Comparison of ENCODE assay signal across 11 cellular contexts in genomic region chrX:96721398-96721797, GRCh38.
DNase-seq lines count a peak whose midpoint lies in the region; ATAC-seq and TF ChIP-seq lines count a peak whose summit lies in the region.
"Had no signal": no experiment of that assay in that cellular context is flagged by ENCODE, and none has a peak within 500 bp of the region (broad histone marks: within the 10 kb centered on the region; RNA-seq: fewer than 3 reads in every experiment).

No MANE protein-coding gene starts in this region.

- H3K9ac ChIP-seq in OCI-LY3 (ENCODE audit: low read length): no peak overlapping the region
- H3K9ac ChIP-seq: BLaER1 had no signal

- H3K4me1 ChIP-seq in OCI-LY3 (ENCODE audit: low read length): peaks cover 26% of the 10 kb centered on the region
- H3K4me1 ChIP-seq: BLaER1, thyroid gland had no signal

- no peak for TF ChIP-seq CTCF in GM12864 (IDR thresholded peaks at IDR 0.05; ENCODE audit: low read depth, low read length, missing control alignments)
- TF ChIP-seq CTCF in OCI-LY3 (IDR thresholded peaks at IDR 0.05; ENCODE audit: low read depth, low read length): no peak

- CTCF ChIA-PET in activated naive CD4-positive, alpha-beta T cell treated with anti-CD3 and anti-CD28 coated beads, Interleukin-2, amount 10 ng/mL, durations not matched to agents 7 days and 5 days (lab: Charles Lee): no interaction called here

- ATAC-seq in GM19452 (IDR thresholded peaks at IDR 0.05; ENCODE audit: unreplicated experiment) (peak; percentile 100), HG02981 (IDR thresholded peaks at IDR 0.05; ENCODE audit: unreplicated experiment) (peak; percentile 100)

- no peaks in the 10 kb centered on the region for H3K27me3 ChIP-seq in OCI-LY3 (ENCODE audit: low read depth, low read length)
- H3K27me3 ChIP-seq: thyroid gland had no signal

- H3K4me2 ChIP-seq in OCI-LY3 (ENCODE audit: low read length): peak overlapping the region; percentile 52
- H3K4me2 ChIP-seq: BLaER1 had no signal

- H3K4me3 Mint-ChIP-seq in activated naive CD4-positive, alpha-beta T cell treated with anti-CD3 and anti-CD28 coated beads, Interleukin-2, amount 10 ng/mL, durations not matched to agents 7 days and 5 days: no peak overlapping the region

- DNase-seq in GM12864 (ENCODE audit: low read depth) (peak; percentile 22), SKM-1 (lab: John Stamatoyannopoulos, UW; ENCODE audit: unreplicated experiment) (no peak), GM03348 (ENCODE audit: low spot score) (no peak)
- no peak for DNase-seq in activated CD8-positive, alpha-beta memory T cell treated with anti-CD3 and anti-CD28 coated beads, Interleukin-2, amount 50 U/mL, for 48 hours
- no peak for DNase-seq in activated naive CD4-positive, alpha-beta T cell treated with anti-CD3 and anti-CD28 coated beads, Interleukin-2, amount 10 ng/mL, durations not matched to agents 7 days and 5 days
- DNase-seq: thyroid gland had no signal

- no peak overlapping the region for H3K27ac ChIP-seq in OCI-LY3 (ENCODE audit: low read length)
- H3K27ac ChIP-seq: BLaER1, thyroid gland had no signal

- H3K9me3 Mint-ChIP-seq in activated naive CD4-positive, alpha-beta T cell treated with anti-CD3 and anti-CD28 coated beads, Interleukin-2, amount 10 ng/mL, durations not matched to agents 7 days and 5 days: peaks cover 1% of the 10 kb centered on the region
- H3K9me3 Mint-ChIP-seq: activated naive CD4-positive, alpha-beta T cell treated with anti-CD3 and anti-CD28 coated beads, Interleukin-2, amount 50 U/mL, for 72 hours had no signal

- H3K79me2 ChIP-seq in OCI-LY3 (ENCODE audit: low read length): 0 out of 2 replicates have a peak, but pooled peaks cover 5% of the 10 kb centered on the region

- no peaks in the 10 kb centered on the region for H3K27me3 Mint-ChIP-seq in activated naive CD4-positive, alpha-beta T cell treated with anti-CD3 and anti-CD28 coated beads, Interleukin-2, amount 10 ng/mL, durations not matched to agents 7 days and 5 days

- no peaks in the 10 kb centered on the region for H3K9me3 ChIP-seq in OCI-LY3 (ENCODE audit: insufficient read depth, low read length)
- H3K9me3 ChIP-seq: thyroid gland had no signal

- no peaks in the 10 kb centered on the region for H4K20me1 ChIP-seq in OCI-LY3 (ENCODE audit: insufficient read depth, low read length)

- H3K27ac Mint-ChIP-seq in activated naive CD4-positive, alpha-beta T cell treated with anti-CD3 and anti-CD28 coated beads, Interleukin-2, amount 10 ng/mL, durations not matched to agents 7 days and 5 days: no peak overlapping the region
- H3K27ac Mint-ChIP-seq: activated naive CD4-positive, alpha-beta T cell treated with anti-CD3 and anti-CD28 coated beads, Interleukin-2, amount 50 U/mL, for 72 hours had no signal

- H3K4me1 Mint-ChIP-seq in activated naive CD4-positive, alpha-beta T cell treated with anti-CD3 and anti-CD28 coated beads, Interleukin-2, amount 10 ng/mL, durations not matched to agents 7 days and 5 days: no peaks in the 10 kb centered on the region

- no peak overlapping the region for H3K4me3 ChIP-seq in GM12864 (ENCODE audit: low read depth, low read length)
- no peak overlapping the region for H3K4me3 ChIP-seq in OCI-LY3 (ENCODE audit: low read length)
- H3K4me3 ChIP-seq: BLaER1, thyroid gland had no signal

- H3K36me3 ChIP-seq in OCI-LY3 (replicated peaks; ENCODE audit: low read depth, low read length): no peaks in the 10 kb centered on the region
- H3K36me3 ChIP-seq: BLaER1, thyroid gland had no signal

- H2AFZ ChIP-seq in OCI-LY3 (ENCODE audit: low read depth, low read length): no peak overlapping the region

- H3K36me3 Mint-ChIP-seq in activated naive CD4-positive, alpha-beta T cell treated with anti-CD3 and anti-CD28 coated beads, Interleukin-2, amount 10 ng/mL, durations not matched to agents 7 days and 5 days: peaks cover 3% of the 10 kb centered on the region
- H3K36me3 Mint-ChIP-seq: activated naive CD4-positive, alpha-beta T cell treated with anti-CD3 and anti-CD28 coated beads, Interleukin-2, amount 50 U/mL, for 72 hours had no signal
